In genomic region chr6:152453421-152453820, GRCh38 we compare ENCODE assay signal across 24 cellular contexts.
"Had no signal": no experiment of that assay in that cellular context is flagged by ENCODE, and none has a peak within 500 bp of the region (broad histone marks: within the 10 kb centered on the region; RNA-seq: fewer than 3 reads in every experiment).

No MANE protein-coding gene starts in this region.

- H3K27me3 ChIP-seq: colonic mucosa, esophagus muscularis mucosa, foreskin keratinocyte, heart left ventricle, right atrium auricular region, stomach, thyroid gland, upper lobe of right lung had no signal

- H3K36me3 ChIP-seq: colonic mucosa, right atrium auricular region, thyroid gland, upper lobe of right lung had no signal

- H3K4me1 ChIP-seq: colonic mucosa, esophagus muscularis mucosa, foreskin keratinocyte, heart left ventricle, parathyroid adenoma, psoas muscle, right atrium auricular region, stomach, thyroid gland, upper lobe of right lung had no signal

- H3K9me3 ChIP-seq: colonic mucosa, esophagus muscularis mucosa, heart left ventricle, psoas muscle, right atrium auricular region, stomach, thyroid gland, upper lobe of right lung had no signal

- DNase-seq: activated CD4-positive, alpha-beta T cell treated with anti-CD3 and anti-CD28 coated beads for 4 hours; activated CD4-positive, alpha-beta T cell treated with anti-CD3 and anti-CD28 coated beads, Interleukin-2, amount 50 U/mL, for 4 hours; activated naive CD4-positive, alpha-beta T cell; activated T-cell treated with anti-CD3 and anti-CD28 coated beads for 4 hours; activated T-cell treated with anti-CD3 and anti-CD28 coated beads, Interleukin-2, amount 50 U/mL, for 72 hours; cerebellar nuclear complex; colonic mucosa; effector memory CD8-positive, alpha-beta T cell; foreskin keratinocyte; heart left ventricle; hypothalamus; naive thymus-derived CD8-positive, alpha-beta T cell; occipital lobe; psoas muscle; stimulated activated CD4-positive, alpha-beta T cell treated with anti-CD3 and anti-CD28 coated beads, Interleukin-15, amount 100 ng/mL, for 24 hours; stimulated activated CD4-positive, alpha-beta T cell treated with anti-CD3 and anti-CD28 coated beads, Interleukin-2, amount 100 ng/mL, for 24 hours; stimulated activated naive B cell treated with anti-CD40 and anti-IgM and Interleukin-4, amounts not matched to agents 10 μg/mL and 1 μg/mL and 100 μg/mL, for 72 hours; stomach; thyroid gland; upper lobe of right lung had no signal

- H3K27ac ChIP-seq: colonic mucosa, esophagus muscularis mucosa, foreskin keratinocyte, heart left ventricle, parathyroid adenoma, psoas muscle, right atrium auricular region, stomach, thyroid gland, upper lobe of right lung had no signal

- ATAC-seq: activated naive CD4-positive, alpha-beta T cell treated with anti-CD3 and anti-CD28 coated beads, Interleukin-2, amount 50 U/mL, for 72 hours; activated T-cell treated with anti-CD3 and anti-CD28 coated beads, Interleukin-2, amount 50 U/mL, for 72 hours; effector memory CD8-positive, alpha-beta T cell; foreskin keratinocyte; heart left ventricle; naive thymus-derived CD8-positive, alpha-beta T cell; psoas muscle; stimulated activated naive B cell treated with anti-CD40 and anti-IgM and Interleukin-4, amounts not matched to agents 10 μg/mL and 1 μg/mL and 100 μg/mL, for 72 hours; upper lobe of right lung had no signal

- H3K4me3 ChIP-seq: colonic mucosa, esophagus muscularis mucosa, heart left ventricle, psoas muscle, right atrium auricular region, stomach, thyroid gland, upper lobe of right lung had no signal

- H2AFZ ChIP-seq: parathyroid adenoma had no signal

- H3K9ac ChIP-seq: parathyroid adenoma had no signal
